Comparison of ENCODE assay signal across 16 cellular contexts in genomic region chr1:201655243-201655642, GRCh38.
DNase-seq lines count a peak whose midpoint lies in the region; ATAC-seq and TF ChIP-seq lines count a peak whose summit lies in the region.
"Had no signal": no experiment of that assay in that cellular context is flagged by ENCODE, and none has a peak within 500 bp of the region (broad histone marks: within the 10 kb centered on the region; RNA-seq: fewer than 3 reads in every experiment).

No MANE protein-coding gene starts in this region.

- ATAC-seq in left ventricle myocardium superior = peak; percentile 44
- ATAC-seq in CD8-positive, alpha-beta T cell = no peak
- ATAC-seq: body of pancreas; foreskin keratinocyte; stimulated activated naive B cell treated with anti-CD40 and anti-IgM and Interleukin-4, amounts not matched to agents 10 μg/mL and 1 μg/mL and 100 μg/mL, for 72 hours had no signal

- H3K4me3 ChIP-seq in astrocyte of the spinal cord (ENCODE audit: low read depth, low read length) = no peak overlapping the region
- no peak overlapping the region for H3K4me3 ChIP-seq in uterus
- no peak overlapping the region for H3K4me3 ChIP-seq in CD8-positive, alpha-beta T cell (ENCODE audit: low read depth, low read length)
- H3K4me3 ChIP-seq: body of pancreas, lower lobe of right lung had no signal

- H3K36me3 Mint-ChIP-seq in CD8-positive, alpha-beta T cell = no peaks in the 10 kb centered on the region
- H3K36me3 Mint-ChIP-seq: stimulated activated naive B cell treated with anti-CD40 and anti-IgM and Interleukin-4, amounts not matched to agents 10 μg/mL and 1 μg/mL and 100 μg/mL, for 72 hours had no signal

- no peaks in the 10 kb centered on the region for H3K9me3 Mint-ChIP-seq in CD8-positive, alpha-beta T cell
- H3K9me3 Mint-ChIP-seq: stimulated activated naive B cell treated with anti-CD40 and anti-IgM and Interleukin-4, amounts not matched to agents 10 μg/mL and 1 μg/mL and 100 μg/mL, for 72 hours had no signal

- H3K27ac Mint-ChIP-seq in CD8-positive, alpha-beta T cell = no peak overlapping the region
- H3K27ac Mint-ChIP-seq: stimulated activated naive B cell treated with anti-CD40 and anti-IgM and Interleukin-4, amounts not matched to agents 10 μg/mL and 1 μg/mL and 100 μg/mL, for 72 hours had no signal

- peaks cover 3% of the 10 kb centered on the region for H3K4me1 Mint-ChIP-seq in CD8-positive, alpha-beta T cell (ENCODE audit: low read depth)

- CTCF ChIA-PET in CD8-positive, alpha-beta T cell (lab: Charles Lee) = interaction anchor here (0.6 kb wide), 1 partner anchor 95 kb away, joined by 4 read pairs; no protein-coding TSS in a partner anchor

- H3K9me3 ChIP-seq in uterus = no peaks in the 10 kb centered on the region
- H3K9me3 ChIP-seq in CD8-positive, alpha-beta T cell (ENCODE audit: low read length) = no peaks in the 10 kb centered on the region
- H3K9me3 ChIP-seq: body of pancreas, lower lobe of right lung had no signal

- H3K27ac ChIP-seq in uterus = peak overlapping the region; percentile 12 to 44
- no peak overlapping the region for H3K27ac ChIP-seq in CD8-positive, alpha-beta T cell (ENCODE audit: low read depth, low read length)
- H3K27ac ChIP-seq: body of pancreas, foreskin keratinocyte, lower lobe of right lung had no signal

- H3K27me3 Mint-ChIP-seq in CD8-positive, alpha-beta T cell (ENCODE audit: low read depth) = peaks cover 10% of the 10 kb centered on the region

- in situ Hi-C loops in astrocyte of the spinal cord (cut with HindIII; ENCODE audit: low sequenced_read_pairs) = no loop called here

- TF ChIP-seq CTCF in astrocyte of the spinal cord (IDR thresholded peaks at IDR 0.05; ENCODE audit: low read depth, low read length) (peak; percentile 45), uterus (IDR thresholded peaks at IDR 0.05) (no peak), GM10266 (IDR thresholded peaks at IDR 0.05; ENCODE audit: control insufficient read depth, insufficient read depth, low read depth, missing control alignments) (no peak)
- no peak for TF ChIP-seq CTCF in CD8-positive, alpha-beta T cell (IDR thresholded peaks at IDR 0.05)

- POLR2A ChIA-PET in CD8-positive, alpha-beta T cell (lab: Charles Lee) = no interaction called here

- DNase-seq in HCEC 1CT = peak; percentile 78
- DNase-seq in astrocyte of the spinal cord (ENCODE audit: low read depth, low spot score) = peak; percentile 84
- DNase-seq in left ventricle myocardium superior = peak; percentile 54
- peak; percentile 67 to 71 for DNase-seq in uterus
- no peak for DNase-seq in NCI-H2227 (lab: John Stamatoyannopoulos, UW; ENCODE audit: unreplicated experiment)
- DNase-seq in CD8-positive, alpha-beta T cell = no peak
- no peak for DNase-seq in GM10266 (ENCODE audit: extremely low spot score)
- DNase-seq: activated T-cell treated with anti-CD3 and anti-CD28 coated beads, Interleukin-2, amount 50 U/mL, for 48 hours; DMS79; foreskin keratinocyte; lower lobe of right lung; NCI-H1092; NCI-H526; SHP77; stimulated activated naive B cell treated with anti-CD40 and anti-IgM and Interleukin-4, amounts not matched to agents 10 μg/mL and 1 μg/mL and 100 μg/mL, for 72 hours had no signal

- H3K36me3 ChIP-seq in uterus = no peaks in the 10 kb centered on the region
- no peaks in the 10 kb centered on the region for H3K36me3 ChIP-seq in CD8-positive, alpha-beta T cell (ENCODE audit: insufficient read depth, low read length)
- H3K36me3 ChIP-seq: lower lobe of right lung had no signal

- TF ChIP-seq POLR2A in uterus (IDR thresholded peaks at IDR 0.05) = no peak

- no peak overlapping the region for H3K4me3 Mint-ChIP-seq in CD8-positive, alpha-beta T cell
- H3K4me3 Mint-ChIP-seq: stimulated activated naive B cell treated with anti-CD40 and anti-IgM and Interleukin-4, amounts not matched to agents 10 μg/mL and 1 μg/mL and 100 μg/mL, for 72 hours had no signal

- no peaks in the 10 kb centered on the region for H3K27me3 ChIP-seq in uterus
- no peaks in the 10 kb centered on the region for H3K27me3 ChIP-seq in CD8-positive, alpha-beta T cell (ENCODE audit: insufficient read depth, low read length)
- H3K27me3 ChIP-seq: body of pancreas had no signal

- intact Hi-C loops in left ventricle myocardium superior (cut with micrococcal nuclease) (no loop called here), uterus (cut with DNase I; ENCODE audit: low total_unique reads) (no loop called here)
- intact Hi-C loops in CD8-positive, alpha-beta T cell (cut with DNase I, micrococcal nuclease) = no loop called here

- no peaks in the 10 kb centered on the region for H3K4me1 ChIP-seq in uterus
- H3K4me1 ChIP-seq in CD8-positive, alpha-beta T cell (ENCODE audit: insufficient read depth, low read length) = no peaks in the 10 kb centered on the region

Comparison
In these comparisons a context has a peak if more than half of its experiments do, and no peak if none do; other contexts are left out.
1. DNase-seq: peak in HCEC 1CT (single experiment), astrocyte of the spinal cord (single experiment), left ventricle myocardium superior (single experiment) and uterus (2 of 2); none in NCI-H2227 (single experiment), CD8-positive, alpha-beta T cell (0 of 7) and GM10266 (single experiment).